Comparison of ENCODE assay signal across 1 cellular context in genomic region chr6:31450736-31451135, GRCh38.
TF ChIP-seq lines count a peak whose summit lies in the region.

No MANE protein-coding gene starts in this region.

TF ChIP-seq in K562, 482 proteins besides CTCF, POLR2A, EP300 and RAD21 (continued from another document):
- no peak for TF ChIP-seq ATF4 (CRISPR knock-in tag; IDR thresholded peaks at IDR 0.05)
- TF ChIP-seq CC2D1A (IDR thresholded peaks at IDR 0.05): no peak
